18 cellular contexts compared by ENCODE assay signal in genomic region chr2:112606567-112606966, GRCh38. TPM values are rescaled to one million over a fixed set of nuclear protein-coding genes. Genes with fewer than 3 reads are reported as not detected.
DNase-seq lines count a peak whose midpoint lies in the region; ATAC-seq and TF ChIP-seq lines count a peak whose summit lies in the region.
"Had no signal": no experiment of that assay in that cellular context is flagged by ENCODE, and none has a peak within 500 bp of the region (broad histone marks: within the 10 kb centered on the region; RNA-seq: fewer than 3 reads in every experiment).

No MANE protein-coding gene starts in this region.

- H3K4me1 ChIP-seq in upper lobe of right lung = no peaks in the 10 kb centered on the region
- H3K4me1 ChIP-seq: BLaER1 treated with 17β-estradiol and CSF1 and Interleukin-3, amounts not matched to agents 10 nM and 100 nM had no signal

- intact Hi-C loops in upper lobe of right lung (cut with DNase I) = no loop called here
- intact Hi-C loops in sciatic nerve (cut with DNase I) = no loop called here
- intact Hi-C loops in activated CD8-positive, alpha-beta T cell treated with anti-CD3 and anti-CD28 coated beads for 36 hours (cut with micrococcal nuclease) = no loop called here

- CTCF ChIA-PET in activated CD8-positive, alpha-beta T cell treated with anti-CD3 and anti-CD28 coated beads for 36 hours (lab: Charles Lee) = interaction anchor here (16.3 kb wide), 1 partner anchor 122 kb away, joined by 202 read pairs; no protein-coding TSS in a partner anchor

- H3K27me3 ChIP-seq in upper lobe of right lung = no peaks in the 10 kb centered on the region
- H3K27me3 ChIP-seq: BLaER1 treated with 17β-estradiol and CSF1 and Interleukin-3, amounts not matched to agents 10 nM and 100 nM had no signal

- H3K27ac ChIP-seq in upper lobe of right lung = no peak overlapping the region
- H3K27ac ChIP-seq: BLaER1 treated with 17β-estradiol and CSF1 and Interleukin-3, amounts not matched to agents 10 nM and 100 nM; KMS-11 had no signal

- POLR2A ChIA-PET in activated naive CD8-positive, alpha-beta T cell treated with anti-CD3 and anti-CD28 coated beads, Interleukin-2, amount 10 ng/mL, durations not matched to agents 7 days and 5 days (lab: Charles Lee) = no interaction called here
- POLR2A ChIA-PET in activated CD8-positive, alpha-beta T cell treated with anti-CD3 and anti-CD28 coated beads for 36 hours (lab: Charles Lee) = no interaction called here

- peak; percentile 8 for DNase-seq in activated naive CD8-positive, alpha-beta T cell treated with anti-CD3 and anti-CD28 coated beads, Interleukin-2, amount 10 ng/mL, durations not matched to agents 7 days and 5 days
- no peak for DNase-seq in activated naive CD8-positive, alpha-beta T cell treated with anti-CD3 and anti-CD28 coated beads, Interleukin-2, amount 50 U/mL, for 24 hours
- DNase-seq in left kidney (ENCODE audit: low read depth, low spot score) (peak; percentile 66), upper lobe of right lung (no peak), sciatic nerve (ENCODE audit: low spot score) (no peak)
- no peak for DNase-seq in activated CD8-positive, alpha-beta T cell treated with anti-CD3 and anti-CD28 coated beads for 36 hours
- DNase-seq: GDM1, NCI-H1436, NCI-H2081 treated with DMSO at 0.1 percent for 48 hours, NCI-H510A treated with DMSO at 0.1 percent for 48 hours, NCI-H82, PC-3 had no signal

- H3K9me3 Mint-ChIP-seq in activated naive CD8-positive, alpha-beta T cell treated with anti-CD3 and anti-CD28 coated beads, Interleukin-2, amount 10 ng/mL, durations not matched to agents 7 days and 5 days = peaks cover 2% of the 10 kb centered on the region
- H3K9me3 Mint-ChIP-seq in activated naive CD8-positive, alpha-beta T cell treated with anti-CD3 and anti-CD28 coated beads, Interleukin-2, amount 50 U/mL, for 24 hours = no peaks in the 10 kb centered on the region
- H3K9me3 Mint-ChIP-seq in nephron = peaks cover 11% of the 10 kb centered on the region
- no peaks in the 10 kb centered on the region for H3K9me3 Mint-ChIP-seq in activated CD8-positive, alpha-beta T cell treated with anti-CD3 and anti-CD28 coated beads for 36 hours

- no peak for ATAC-seq in activated naive CD8-positive, alpha-beta T cell treated with anti-CD3 and anti-CD28 coated beads, Interleukin-2, amount 10 ng/mL, durations not matched to agents 7 days and 5 days (ENCODE audit: low read depth)
- ATAC-seq in activated naive CD8-positive, alpha-beta T cell treated with anti-CD3 and anti-CD28 coated beads, Interleukin-2, amount 50 U/mL, for 24 hours = no peak
- no peak for ATAC-seq in HG02678 (IDR thresholded peaks at IDR 0.05; ENCODE audit: unreplicated experiment)
- no peak for ATAC-seq in upper lobe of right lung
- ATAC-seq in sciatic nerve = no peak
- ATAC-seq in activated CD8-positive, alpha-beta T cell treated with anti-CD3 and anti-CD28 coated beads for 36 hours = no peak
- ATAC-seq: GM23338, HCT116, PC-3 had no signal

- TF ChIP-seq CTCF in nephron (IDR thresholded peaks at IDR 0.05; ENCODE audit: unreplicated experiment in 3 of 3) (no peak), upper lobe of right lung (IDR thresholded peaks at IDR 0.05) (no peak)
- TF ChIP-seq CTCF in activated CD8-positive, alpha-beta T cell treated with anti-CD3 and anti-CD28 coated beads for 36 hours (IDR thresholded peaks at IDR 0.05) = no peak

- no peaks in the 10 kb centered on the region for H3K9me3 ChIP-seq in upper lobe of right lung

- no peaks in the 10 kb centered on the region for H3K36me3 ChIP-seq in upper lobe of right lung
- H3K36me3 ChIP-seq: BLaER1 treated with 17β-estradiol and CSF1 and Interleukin-3, amounts not matched to agents 10 nM and 100 nM had no signal

- no peak overlapping the region for H3K4me3 Mint-ChIP-seq in activated naive CD8-positive, alpha-beta T cell treated with anti-CD3 and anti-CD28 coated beads, Interleukin-2, amount 10 ng/mL, durations not matched to agents 7 days and 5 days
- no peak overlapping the region for H3K4me3 Mint-ChIP-seq in activated naive CD8-positive, alpha-beta T cell treated with anti-CD3 and anti-CD28 coated beads, Interleukin-2, amount 50 U/mL, for 24 hours
- no peak overlapping the region for H3K4me3 Mint-ChIP-seq in nephron
- no peak overlapping the region for H3K4me3 Mint-ChIP-seq in activated CD8-positive, alpha-beta T cell treated with anti-CD3 and anti-CD28 coated beads for 36 hours
- H3K4me3 Mint-ChIP-seq: GM23338 had no signal

- H3K4me1 Mint-ChIP-seq in activated naive CD8-positive, alpha-beta T cell treated with anti-CD3 and anti-CD28 coated beads, Interleukin-2, amount 10 ng/mL, durations not matched to agents 7 days and 5 days = peaks cover 3% of the 10 kb centered on the region
- H3K4me1 Mint-ChIP-seq in activated naive CD8-positive, alpha-beta T cell treated with anti-CD3 and anti-CD28 coated beads, Interleukin-2, amount 50 U/mL, for 24 hours = no peaks in the 10 kb centered on the region
- H3K4me1 Mint-ChIP-seq in nephron = peaks cover 7% of the 10 kb centered on the region
- no peaks in the 10 kb centered on the region for H3K4me1 Mint-ChIP-seq in activated CD8-positive, alpha-beta T cell treated with anti-CD3 and anti-CD28 coated beads for 36 hours (ENCODE audit: low read depth)
- H3K4me1 Mint-ChIP-seq: GM23338 had no signal

- peaks cover 19% of the 10 kb centered on the region for H3K27me3 Mint-ChIP-seq in activated naive CD8-positive, alpha-beta T cell treated with anti-CD3 and anti-CD28 coated beads, Interleukin-2, amount 10 ng/mL, durations not matched to agents 7 days and 5 days
- no peaks in the 10 kb centered on the region for H3K27me3 Mint-ChIP-seq in activated naive CD8-positive, alpha-beta T cell treated with anti-CD3 and anti-CD28 coated beads, Interleukin-2, amount 50 U/mL, for 24 hours
- H3K27me3 Mint-ChIP-seq in nephron (ENCODE audit: low read depth) = peaks cover 12% of the 10 kb centered on the region
- H3K27me3 Mint-ChIP-seq in activated CD8-positive, alpha-beta T cell treated with anti-CD3 and anti-CD28 coated beads for 36 hours = peaks cover under 1% of the 10 kb centered on the region

- H3K27ac Mint-ChIP-seq in activated naive CD8-positive, alpha-beta T cell treated with anti-CD3 and anti-CD28 coated beads, Interleukin-2, amount 10 ng/mL, durations not matched to agents 7 days and 5 days = no peak overlapping the region
- no peak overlapping the region for H3K27ac Mint-ChIP-seq in activated naive CD8-positive, alpha-beta T cell treated with anti-CD3 and anti-CD28 coated beads, Interleukin-2, amount 50 U/mL, for 24 hours
- H3K27ac Mint-ChIP-seq in nephron = peak overlapping the region; percentile 2 to 45 (median 36)
- no peak overlapping the region for H3K27ac Mint-ChIP-seq in activated CD8-positive, alpha-beta T cell treated with anti-CD3 and anti-CD28 coated beads for 36 hours
- H3K27ac Mint-ChIP-seq: GM23338 had no signal

- H3K36me3 Mint-ChIP-seq in activated naive CD8-positive, alpha-beta T cell treated with anti-CD3 and anti-CD28 coated beads, Interleukin-2, amount 10 ng/mL, durations not matched to agents 7 days and 5 days = peaks cover 3% of the 10 kb centered on the region
- no peaks in the 10 kb centered on the region for H3K36me3 Mint-ChIP-seq in activated naive CD8-positive, alpha-beta T cell treated with anti-CD3 and anti-CD28 coated beads, Interleukin-2, amount 50 U/mL, for 24 hours (ENCODE audit: low read depth)
- H3K36me3 Mint-ChIP-seq in nephron (ENCODE audit: low read depth) = no peaks in the 10 kb centered on the region
- H3K36me3 Mint-ChIP-seq in activated CD8-positive, alpha-beta T cell treated with anti-CD3 and anti-CD28 coated beads for 36 hours (ENCODE audit: low read depth) = no peaks in the 10 kb centered on the region

- H3K4me3 ChIP-seq in upper lobe of right lung = no peak overlapping the region
- H3K4me3 ChIP-seq: BLaER1 treated with 17β-estradiol and CSF1 and Interleukin-3, amounts not matched to agents 10 nM and 100 nM; GM23338 had no signal

RNA-seq across cellular contexts. Expression of gene CHCHD5, which starts 22.2 kb away (rescaled TPM):
- 10 to 100 TPM; 32.1 to 35.2 TPM for total RNA-seq in activated naive CD8-positive, alpha-beta T cell treated with anti-CD3 and anti-CD28 coated beads, Interleukin-2, amount 10 ng/mL, durations not matched to agents 7 days and 5 days
- total RNA-seq in upper lobe of right lung = 23.9 TPM
- 21.2 TPM for total RNA-seq in sciatic nerve
- 10 to 100 TPM; 34.8 to 37.5 TPM for total RNA-seq in activated CD8-positive, alpha-beta T cell treated with anti-CD3 and anti-CD28 coated beads for 36 hours

RNA-seq across cellular contexts. Expression of gene SLC20A1, which starts 39.2 kb away (rescaled TPM):
- 100 to 1,000 TPM; 105 to 113 TPM for total RNA-seq in activated naive CD8-positive, alpha-beta T cell treated with anti-CD3 and anti-CD28 coated beads, Interleukin-2, amount 10 ng/mL, durations not matched to agents 7 days and 5 days
- 59.4 TPM for total RNA-seq in upper lobe of right lung
- total RNA-seq in sciatic nerve = 51.1 TPM
- 10 to 100 TPM; 52.7 to 52.8 TPM for total RNA-seq in activated CD8-positive, alpha-beta T cell treated with anti-CD3 and anti-CD28 coated beads for 36 hours

Comparison
In these comparisons a context has a peak if more than half of its experiments do, and no peak if none do; other contexts are left out.
1. DNase-seq: peak in activated naive CD8-positive, alpha-beta T cell treated with anti-CD3 and anti-CD28 coated beads, Interleukin-2, amount 10 ng/mL, durations not matched to agents 7 days and 5 days (single experiment) and left kidney (single experiment); none in activated naive CD8-positive, alpha-beta T cell treated with anti-CD3 and anti-CD28 coated beads, Interleukin-2, amount 50 U/mL, for 24 hours (single experiment), upper lobe of right lung (single experiment), sciatic nerve (single experiment) and activated CD8-positive, alpha-beta T cell treated with anti-CD3 and anti-CD28 coated beads for 36 hours (single experiment).
2. H3K27ac Mint-ChIP-seq: peak in nephron (3 of 3); none in activated naive CD8-positive, alpha-beta T cell treated with anti-CD3 and anti-CD28 coated beads, Interleukin-2, amount 10 ng/mL, durations not matched to agents 7 days and 5 days (single experiment), activated naive CD8-positive, alpha-beta T cell treated with anti-CD3 and anti-CD28 coated beads, Interleukin-2, amount 50 U/mL, for 24 hours (single experiment) and activated CD8-positive, alpha-beta T cell treated with anti-CD3 and anti-CD28 coated beads for 36 hours (single experiment).